10 cellular contexts compared by ENCODE assay signal in genomic region chr1:203321273-203322052, GRCh38. TPM values are rescaled to one million over a fixed set of nuclear protein-coding genes. Genes with fewer than 3 reads are reported as not detected.
A peak's percentile ranks its signal among the peaks of the same experiment; 100 is the strongest.
DNase-seq lines count a peak whose midpoint lies in the region; ATAC-seq, FAIRE-seq and TF ChIP-seq lines count a peak whose summit lies in the region.
"Had no signal": no experiment of that assay in that cellular context is flagged by ENCODE, and none has a peak within 500 bp of the region (broad histone marks: within the 10 kb centered on the region; RNA-seq: fewer than 3 reads in every experiment).

No MANE protein-coding gene starts in this region.

- no peaks in the 10 kb centered on the region for H3K27me3 ChIP-seq in BLaER1 treated with 17β-estradiol and CSF1 and Interleukin-3, amounts not matched to agents 10 nM and 100 nM
- peaks cover 77% of the 10 kb centered on the region for H3K27me3 ChIP-seq in GM23338 (ENCODE audit: insufficient read depth)
- H3K27me3 ChIP-seq in astrocyte (ENCODE audit: insufficient read depth, low read length) = peaks cover 48% of the 10 kb centered on the region

- H3K27ac ChIP-seq in BLaER1 treated with 17β-estradiol and CSF1 and Interleukin-3, amounts not matched to agents 10 nM and 100 nM = peak overlapping the region; percentile 61 to 100 (median 98); a peak in 21 of 22 replicates
- H3K27ac ChIP-seq in GM23338 (ENCODE audit: low read depth) (no peak overlapping the region), astrocyte (ENCODE audit: low read depth, low read length) (no peak overlapping the region)

- peak overlapping the region; percentile 90 to 99 (median 97) for H3K4me2 ChIP-seq in BLaER1 treated with 17β-estradiol and CSF1 and Interleukin-3, amounts not matched to agents 10 nM and 100 nM
- H3K4me2 ChIP-seq in GM23338 (peak overlapping the region; percentile 65), astrocyte (ENCODE audit: low read length) (no peak overlapping the region)

- no peak for ATAC-seq in GM23338
- ATAC-seq in natural killer cell treated with Interleukin-12 subunit alpha and Interleukin-12 subunit beta and Interleukin-15 and Interleukin-18, amount 100 ng/mL, for 72 hours = no peak
- no peak for ATAC-seq in HG03520 (IDR thresholded peaks at IDR 0.05; ENCODE audit: unreplicated experiment)
- ATAC-seq: Panc1 had no signal

- TF ChIP-seq POLR2A in lower leg skin (IDR thresholded peaks at IDR 0.05) = no peak

- H3K4me3 Mint-ChIP-seq in GM23338 = no peak overlapping the region
- peak overlapping the region; percentile 34 for H3K4me3 Mint-ChIP-seq in astrocyte (ENCODE audit: unreplicated experiment)
- peak overlapping the region; percentile 63 for H3K4me3 Mint-ChIP-seq in natural killer cell treated with Interleukin-12 subunit alpha and Interleukin-12 subunit beta and Interleukin-15 and Interleukin-18, amount 100 ng/mL, for 72 hours

- H3F3A ChIP-seq in GM23338 (replicated peaks; ENCODE audit: low read depth) = no peaks in the 10 kb centered on the region

- no peak for DNase-seq in GM23338 (ENCODE audit: low spot score)
- DNase-seq in astrocyte (ENCODE audit: low read depth) = no peak
- DNase-seq in natural killer cell treated with Interleukin-12 subunit alpha and Interleukin-12 subunit beta and Interleukin-15 and Interleukin-18, amount 100 ng/mL, for 72 hours (ENCODE audit: low spot score) = no peak
- DNase-seq in middle frontal gyrus (ENCODE audit: extremely low spot score, low spot score) = no peak
- no peak for DNase-seq in islet precursor cell
- DNase-seq in lower leg skin (ENCODE audit: low spot score in 2 of 2) = no peak

- WGBS in lower leg skin, 2 donors = 80 to 83% methylated on average over 6 of the region's 6 CpGs

- H3K36me3 ChIP-seq in BLaER1 treated with 17β-estradiol and CSF1 and Interleukin-3, amounts not matched to agents 10 nM and 100 nM = no peaks in the 10 kb centered on the region
- H3K36me3 ChIP-seq in GM23338 (ENCODE audit: insufficient read depth) (no peaks in the 10 kb centered on the region), astrocyte (ENCODE audit: insufficient read depth, low read length) (no peaks in the 10 kb centered on the region)

- no peak overlapping the region for H3K27ac Mint-ChIP-seq in GM23338
- no peak overlapping the region for H3K27ac Mint-ChIP-seq in astrocyte (ENCODE audit: unreplicated experiment)
- H3K27ac Mint-ChIP-seq in natural killer cell treated with Interleukin-12 subunit alpha and Interleukin-12 subunit beta and Interleukin-15 and Interleukin-18, amount 100 ng/mL, for 72 hours = peak overlapping the region; percentile 90 to 95

- H3K79me2 ChIP-seq in GM23338 (replicated peaks; ENCODE audit: insufficient read depth) (no peaks in the 10 kb centered on the region), astrocyte (ENCODE audit: insufficient read depth, low read length) (no peaks in the 10 kb centered on the region)

- H3K9me2 ChIP-seq in GM23338 (ENCODE audit: insufficient read depth) = no peaks in the 10 kb centered on the region

- H2AFZ ChIP-seq in GM23338 (no peak overlapping the region), astrocyte (ENCODE audit: low read depth, low read length) (no peak overlapping the region)

- H3K4me1 Mint-ChIP-seq in GM23338 (peaks cover 51% of the 10 kb centered on the region), astrocyte (ENCODE audit: low read depth, unreplicated experiment) (peaks cover 20% of the 10 kb centered on the region)
- peaks cover 82 to 86% of the 10 kb centered on the region in 2 donors for H3K4me1 Mint-ChIP-seq in natural killer cell treated with Interleukin-12 subunit alpha and Interleukin-12 subunit beta and Interleukin-15 and Interleukin-18, amount 100 ng/mL, for 72 hours (ENCODE audit: low read depth in 2 of 2)

- H4K20me1 ChIP-seq in BLaER1 treated with 17β-estradiol and CSF1 and Interleukin-3, amounts not matched to agents 10 nM and 100 nM = peaks cover 0 to 9% (median 0%) of the 10 kb centered on the region in 11 experiments; a peak in 3 of 22 replicates
- H4K20me1 ChIP-seq in GM23338 (replicated peaks; ENCODE audit: insufficient read depth) (no peaks in the 10 kb centered on the region), astrocyte (ENCODE audit: insufficient read depth, low read length) (no peaks in the 10 kb centered on the region)

- intact Hi-C loops in lower leg skin (cut with DNase I; ENCODE audit: low total_unique reads) = no loop called here

- no peak for FAIRE-seq in astrocyte (lab: Jason Lieb, UNC)

- H3K4me3 ChIP-seq in BLaER1 treated with 17β-estradiol and CSF1 and Interleukin-3, amounts not matched to agents 10 nM and 100 nM = peak overlapping the region in 8 of 10 experiments; percentile 8 to 57 (median 40); a peak in 14 of 20 replicates
- no peak overlapping the region for H3K4me3 ChIP-seq in GM23338
- H3K4me3 ChIP-seq in astrocyte (ENCODE audit: insufficient read depth, low read depth, low read length) = no peak overlapping the region
- H3K4me3 ChIP-seq in lower leg skin (ENCODE audit: low read depth, poor library complexity, severe bottlenecking) = no peak overlapping the region

- H3K9ac ChIP-seq in BLaER1 treated with 17β-estradiol and CSF1 and Interleukin-3, amounts not matched to agents 10 nM and 100 nM = peak overlapping the region; percentile 59 to 97 (median 92); a peak in 21 of 22 replicates
- no peak overlapping the region for H3K9ac ChIP-seq in astrocyte (ENCODE audit: low read length)

- peaks cover 86 to 97% (median 92%) of the 10 kb centered on the region in 10 experiments for H3K4me1 ChIP-seq in BLaER1 treated with 17β-estradiol and CSF1 and Interleukin-3, amounts not matched to agents 10 nM and 100 nM
- H3K4me1 ChIP-seq in GM23338 (ENCODE audit: insufficient read depth) (peaks cover 29% of the 10 kb centered on the region), astrocyte (ENCODE audit: insufficient read depth, low read length) (peaks cover 9% of the 10 kb centered on the region)

- H3K9me3 Mint-ChIP-seq in GM23338 (no peaks in the 10 kb centered on the region), astrocyte (ENCODE audit: unreplicated experiment) (peaks cover 3% of the 10 kb centered on the region)
- H3K9me3 Mint-ChIP-seq in natural killer cell treated with Interleukin-12 subunit alpha and Interleukin-12 subunit beta and Interleukin-15 and Interleukin-18, amount 100 ng/mL, for 72 hours = no peaks in the 10 kb centered on the region

- TF ChIP-seq CTCF in GM23338 (conservative IDR thresholded peaks at IDR 0.05; ENCODE audit: low read depth in 2 of 2) = no peak
- TF ChIP-seq CTCF in astrocyte (IDR thresholded peaks at IDR 0.05; ENCODE audit: insufficient read depth, low read depth, low read length) = no peak
- no peak for TF ChIP-seq CTCF in lower leg skin (IDR thresholded peaks at IDR 0.05)

- H3K27me3 Mint-ChIP-seq in GM23338 (ENCODE audit: insufficient read depth, low read depth, poor library complexity) = peaks cover 27% of the 10 kb centered on the region
- peaks cover 30% of the 10 kb centered on the region for H3K27me3 Mint-ChIP-seq in astrocyte (ENCODE audit: low read depth, unreplicated experiment)
- H3K27me3 Mint-ChIP-seq in natural killer cell treated with Interleukin-12 subunit alpha and Interleukin-12 subunit beta and Interleukin-15 and Interleukin-18, amount 100 ng/mL, for 72 hours = no peaks in the 10 kb centered on the region

- H3K36me3 Mint-ChIP-seq in GM23338 (ENCODE audit: low read depth) (no peaks in the 10 kb centered on the region), astrocyte (ENCODE audit: low read depth, unreplicated experiment) (no peaks in the 10 kb centered on the region)
- H3K36me3 Mint-ChIP-seq in natural killer cell treated with Interleukin-12 subunit alpha and Interleukin-12 subunit beta and Interleukin-15 and Interleukin-18, amount 100 ng/mL, for 72 hours = no peaks in the 10 kb centered on the region

- 0 out of 22 replicates have a peak, but pooled peaks cover 0 to 4% (median 0%) of the 10 kb centered on the region in 11 experiments for H3K9me3 ChIP-seq in BLaER1 treated with 17β-estradiol and CSF1 and Interleukin-3, amounts not matched to agents 10 nM and 100 nM (replicated peaks in 1 of 11)
- H3K9me3 ChIP-seq in astrocyte (ENCODE audit: insufficient read depth, low read depth, low read length) = no peaks in the 10 kb centered on the region

TF ChIP-seq in GM23338, 12 proteins besides CTCF, POLR2A, EP300 and RAD21 (continues in another document):
- TF ChIP-seq STAT1 (IDR thresholded peaks at IDR 0.05; ENCODE audit: unreplicated experiment) (no peak), EZH2 (IDR thresholded peaks at IDR 0.05; ENCODE audit: low read depth, unreplicated experiment) (no peak), NANOG (IDR thresholded peaks at IDR 0.05; ENCODE audit: borderline replicate concordance) (no peak), ZNF331 (CRISPR knock-in tag; IDR thresholded peaks at IDR 0.05; ENCODE audit: low read depth) (no peak), EZH2phosphoT487 (IDR thresholded peaks at IDR 0.05; ENCODE audit: unreplicated experiment) (no peak), JUNB (IDR thresholded peaks at IDR 0.05; ENCODE audit: unreplicated experiment) (no peak), POLR2AphosphoS5 (IDR thresholded peaks at IDR 0.05; ENCODE audit: low read depth) (no peak), ETS1 (IDR thresholded peaks at IDR 0.05) (no peak), CREB1 (CRISPR knock-in tag; IDR thresholded peaks at IDR 0.05; ENCODE audit: low read depth) (no peak), ZNF114 (CRISPR knock-in tag; IDR thresholded peaks at IDR 0.05) (no peak)

RNA-seq across cellular contexts. Expression of gene BTG2, which starts 16.1 kb away (rescaled TPM):
- 7.8 and 9.1 TPM in 2 replicates for total RNA-seq in GM23338 (2014; rRNA removed; shearing (Covaris generic))
- 5.7 and 6.3 TPM in 2 replicates for polyA plus RNA-seq in GM23338 (2016; fragmentation: Nextera tagmentation; extraction: Ambion mirVana)
- total RNA-seq in astrocyte (46.4 and 58.3 TPM in 2 replicates), lower leg skin (100 to 1,000 TPM in 3 of 4 donors, 10 to 100 TPM in 1; 98.6 to 205 (median 131) TPM)
- 100 to 1,000 TPM in 1 of 2 donors, 10 to 100 TPM in 1; 82.6 to 157 TPM for total RNA-seq in natural killer cell treated with Interleukin-12 subunit alpha and Interleukin-12 subunit beta and Interleukin-15 and Interleukin-18, amount 100 ng/mL, for 72 hours

RNA-seq across cellular contexts. Expression of gene FMOD, which starts 29.5 kb away (rescaled TPM):
- 0.31 and 1.3 TPM in 2 replicates for total RNA-seq in GM23338 (2014; rRNA removed; shearing (Covaris generic))
- polyA plus RNA-seq in GM23338 (2016; fragmentation: Nextera tagmentation; extraction: Ambion mirVana) = 0.27 TPM in 1 of 2 replicates, not detected in the other
- total RNA-seq in astrocyte = not detected in 2 replicates
- total RNA-seq in natural killer cell treated with Interleukin-12 subunit alpha and Interleukin-12 subunit beta and Interleukin-15 and Interleukin-18, amount 100 ng/mL, for 72 hours = not detected
- total RNA-seq in lower leg skin = 10 to 100 TPM in 3 of 4 donors, 1 to 10 TPM in 1; 5.6 to 37.7 (median 19.3) TPM
- total RNA-seq: M059J had no signal

Comparison
In these comparisons a context has a peak if more than half of its experiments do, and no peak if none do; other contexts are left out.
1. H3K27ac ChIP-seq: peak in BLaER1 treated with 17β-estradiol and CSF1 and Interleukin-3, amounts not matched to agents 10 nM and 100 nM (11 of 11); none in GM23338 (single experiment) and astrocyte (single experiment).
2. H3K4me3 ChIP-seq: peak in BLaER1 treated with 17β-estradiol and CSF1 and Interleukin-3, amounts not matched to agents 10 nM and 100 nM (8 of 10); none in GM23338 (single experiment), astrocyte (single experiment) and lower leg skin (single experiment).
3. H3K27ac Mint-ChIP-seq: peak in natural killer cell treated with Interleukin-12 subunit alpha and Interleukin-12 subunit beta and Interleukin-15 and Interleukin-18, amount 100 ng/mL, for 72 hours (2 of 2); none in GM23338 (single experiment) and astrocyte (single experiment).